Comparison of ENCODE assay signal across 8 cellular contexts in genomic region chr9:71446499-71447411, GRCh38.
DNase-seq lines count a peak whose midpoint lies in the region; ATAC-seq and TF ChIP-seq lines count a peak whose summit lies in the region.

No MANE protein-coding gene starts in this region.

- DNase-seq in A673 (ENCODE audit: low spot score) (peak; percentile 83), NCI-H1930 (lab: John Stamatoyannopoulos, UW) (peak; percentile 51 to 63), germinal center (ENCODE audit: low spot score) (peak; percentile 23), occipital lobe (lab: John Stamatoyannopoulos, UW) (peak; percentile 24), AML-193 (lab: John Stamatoyannopoulos, UW) (no peak)
- DNase-seq in activated naive CD4-positive, alpha-beta T cell treated with anti-CD3 and anti-CD28 coated beads, Interleukin-2, amount 10 ng/mL, durations not matched to agents 7 days and 5 days, result peak; percentile 68

- CTCF ChIA-PET in A673 (lab: Charles Lee), result no interaction called here
- CTCF ChIA-PET in activated naive CD4-positive, alpha-beta T cell treated with anti-CD3 and anti-CD28 coated beads, Interleukin-2, amount 10 ng/mL, durations not matched to agents 7 days and 5 days (lab: Charles Lee), result no interaction called here

- peak; percentile 90 for ATAC-seq in HG02759 (IDR thresholded peaks at IDR 0.05; ENCODE audit: unreplicated experiment)

- H3K9me3 ChIP-seq in A673 (ENCODE audit: low read depth, low read length, poor library complexity, severe bottlenecking), result peaks cover 4% of the 10 kb centered on the region

- no peak overlapping the region for H3K27ac ChIP-seq in A673 (ENCODE audit: low read depth, low read length, poor library complexity, severe bottlenecking)

- peaks cover 65% of the 10 kb centered on the region for H3K27me3 ChIP-seq in A673 (replicated peaks; ENCODE audit: insufficient read depth, low read depth, low read length, poor library complexity)

- H3K36me3 ChIP-seq in A673 (ENCODE audit: insufficient read depth, low read length, poor library complexity, severe bottlenecking), result no peaks in the 10 kb centered on the region

- no peak overlapping the region for H3K27ac Mint-ChIP-seq in activated naive CD4-positive, alpha-beta T cell treated with anti-CD3 and anti-CD28 coated beads, Interleukin-2, amount 10 ng/mL, durations not matched to agents 7 days and 5 days

- no peaks in the 10 kb centered on the region for H3K36me3 Mint-ChIP-seq in activated naive CD4-positive, alpha-beta T cell treated with anti-CD3 and anti-CD28 coated beads, Interleukin-2, amount 10 ng/mL, durations not matched to agents 7 days and 5 days

- peak overlapping the region; percentile 26 for H3K4me3 ChIP-seq in A673 (ENCODE audit: low read depth, low read length, poor library complexity, severe bottlenecking)

- no peaks in the 10 kb centered on the region for H3K4me1 ChIP-seq in A673 (ENCODE audit: insufficient read depth, low read length, poor library complexity, severe bottlenecking)

- peak; percentile 45 for TF ChIP-seq CTCF in A673 (conservative IDR thresholded peaks at IDR 0.05; ENCODE audit: low read depth, low read length)
- peak; percentile 2 for TF ChIP-seq CTCF in GM12873 (IDR thresholded peaks at IDR 0.05; ENCODE audit: insufficient read depth, low read depth, low read length, missing control alignments)

- intact Hi-C loops in A673 (cut with micrococcal nuclease; ENCODE audit: unreplicated experiment), result no loop called here

- H3K4me3 Mint-ChIP-seq in activated naive CD4-positive, alpha-beta T cell treated with anti-CD3 and anti-CD28 coated beads, Interleukin-2, amount 10 ng/mL, durations not matched to agents 7 days and 5 days, result peak overlapping the region; percentile 44

- POLR2A ChIA-PET in A673 (lab: Charles Lee; ENCODE audit: low non-redundant PET), result no interaction called here

- no TSS peak for BruUV-seq in A673 (replicated peaks; lab: Mats Ljungman, UMichigan)

- H3K9me3 Mint-ChIP-seq in activated naive CD4-positive, alpha-beta T cell treated with anti-CD3 and anti-CD28 coated beads, Interleukin-2, amount 10 ng/mL, durations not matched to agents 7 days and 5 days, result peaks cover under 1% of the 10 kb centered on the region

- peaks cover 32% of the 10 kb centered on the region for H3K27me3 Mint-ChIP-seq in activated naive CD4-positive, alpha-beta T cell treated with anti-CD3 and anti-CD28 coated beads, Interleukin-2, amount 10 ng/mL, durations not matched to agents 7 days and 5 days

- H3K4me1 Mint-ChIP-seq in activated naive CD4-positive, alpha-beta T cell treated with anti-CD3 and anti-CD28 coated beads, Interleukin-2, amount 10 ng/mL, durations not matched to agents 7 days and 5 days, result peaks cover 4% of the 10 kb centered on the region

Comparison
In these comparisons a context has a peak if more than half of its experiments do, and no peak if none do; other contexts are left out.
1. DNase-seq: peak in A673 (single experiment), NCI-H1930 (2 of 2), activated naive CD4-positive, alpha-beta T cell treated with anti-CD3 and anti-CD28 coated beads, Interleukin-2, amount 10 ng/mL, durations not matched to agents 7 days and 5 days (single experiment), germinal center (single experiment) and occipital lobe (single experiment); none in AML-193 (0 of 2).